Comparison of ENCODE assay signal across 1 cellular context in the genomic region with DNA sequence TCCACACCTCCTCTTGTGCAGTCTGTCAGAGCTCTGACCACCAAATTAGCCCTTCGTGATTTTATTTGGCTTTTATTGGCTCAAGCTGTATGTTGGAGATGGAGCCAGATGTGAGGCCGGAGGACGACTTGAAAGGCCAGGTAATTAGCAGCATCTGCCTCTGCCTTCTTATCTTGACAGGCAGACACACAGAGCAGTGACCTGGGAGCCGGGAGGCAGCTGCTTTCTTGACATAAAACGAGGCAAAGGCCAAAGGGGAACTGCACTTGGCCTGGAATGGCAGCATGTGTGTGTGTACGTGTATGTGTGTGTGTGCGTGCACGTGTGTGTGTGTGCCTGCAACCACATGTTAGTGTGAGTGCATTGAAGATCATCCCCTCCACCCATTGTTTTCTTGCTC.
TF ChIP-seq lines count a peak whose summit lies in the region.

No MANE protein-coding gene starts in this region.

TF ChIP-seq in K562, 482 proteins besides CTCF, POLR2A, EP300 and RAD21 (continued from another document and continues in another):
- TF ChIP-seq ZBTB40 (IDR thresholded peaks at IDR 0.05) (no peak), ZBTB40 (CRISPR knock-in tag; IDR thresholded peaks at IDR 0.05) (no peak), SRSF9 (IDR thresholded peaks at IDR 0.05; ENCODE audit: borderline replicate concordance, low read depth, low read length) (no peak), MED1 (CRISPR knock-in tag; IDR thresholded peaks at IDR 0.05; ENCODE audit: borderline replicate concordance) (no peak), ZNF282 (CRISPR knock-in tag; IDR thresholded peaks at IDR 0.05) (no peak), SETDB1 (IDR thresholded peaks at IDR 0.05; ENCODE audit: low read length) (no peak), PKNOX1 (IDR thresholded peaks at IDR 0.05) (no peak), SOX6 (IDR thresholded peaks at IDR 0.05) (peak; percentile 40; the same call in 1 of the 2 replicates), TEAD4 (IDR thresholded peaks at IDR 0.05; ENCODE audit: low read length) (peak; percentile 91), TEAD4 (CRISPR knock-in tag; IDR thresholded peaks at IDR 0.05; ENCODE audit: borderline replicate concordance) (no peak), ARID1B (IDR thresholded peaks at IDR 0.05) (peak; percentile 77), CHCHD3 (CRISPR knock-in tag; IDR thresholded peaks at IDR 0.05) (no peak), CREM (IDR thresholded peaks at IDR 0.05; ENCODE audit: low read depth) (peak; percentile 19; the same call in 1 of the 2 replicates), POLR2AphosphoS5 (IDR thresholded peaks at IDR 0.05; ENCODE audit: control insufficient read depth, insufficient read depth, low read depth, low read length) (peak; percentile 63; the same call in 1 of the 2 replicates), NR2C2 (CRISPR knock-in tag; IDR thresholded peaks at IDR 0.05) (no peak), NR2C2 (tag; IDR thresholded peaks at IDR 0.05) (peak; percentile 41), MCM2 (IDR thresholded peaks at IDR 0.05; ENCODE audit: low read depth) (no peak), ZNF324 (CRISPR knock-in tag; IDR thresholded peaks at IDR 0.05) (no peak), ZNF589 (CRISPR knock-in tag; IDR thresholded peaks at IDR 0.05; ENCODE audit: low read depth) (peak; percentile 72; the same call in 1 of the 2 replicates), ZBTB33 (CRISPR knock-in tag; IDR thresholded peaks at IDR 0.05) (no peak), ETV5 (CRISPR knock-in tag; IDR thresholded peaks at IDR 0.05; ENCODE audit: low read depth) (no peak), POLR2AphosphoS2 (IDR thresholded peaks at IDR 0.05; ENCODE audit: low read length) (no peak), ZNF12 (CRISPR knock-in tag; IDR thresholded peaks at IDR 0.05) (no peak), MCM7 (IDR thresholded peaks at IDR 0.05) (no peak), POU5F1 (IDR thresholded peaks at IDR 0.05; ENCODE audit: borderline replicate concordance, low read depth, low read length, partially characterized antibody) (no peak), YY1 (IDR thresholded peaks at IDR 0.05; ENCODE audit: borderline replicate concordance in 1 of 3, control insufficient read depth in 1 of 3, extremely low read depth in 1 of 3, insufficient read depth in 3 of 3, insufficient read length in 1 of 3, insufficient replicate concordance in 2 of 3, low read depth in 1 of 3, low read length in 2 of 3) (no peak), ARID3B (CRISPR knock-in tag; IDR thresholded peaks at IDR 0.05; ENCODE audit: borderline replicate concordance) (no peak), CBX5 (IDR thresholded peaks at IDR 0.05; ENCODE audit: borderline replicate concordance, low read depth) (no peak), KLF13 (tag; IDR thresholded peaks at IDR 0.05; ENCODE audit: borderline replicate concordance, low read depth) (no peak), TCF7 (IDR thresholded peaks at IDR 0.05; ENCODE audit: borderline replicate concordance) (peak; percentile 62; the same call in 1 of the 2 replicates), PML (IDR thresholded peaks at IDR 0.05; ENCODE audit: low read length) (peak; percentile 77), MAX (CRISPR knock-in tag; IDR thresholded peaks at IDR 0.05) (no peak)
- TF ChIP-seq, protein P1, sequence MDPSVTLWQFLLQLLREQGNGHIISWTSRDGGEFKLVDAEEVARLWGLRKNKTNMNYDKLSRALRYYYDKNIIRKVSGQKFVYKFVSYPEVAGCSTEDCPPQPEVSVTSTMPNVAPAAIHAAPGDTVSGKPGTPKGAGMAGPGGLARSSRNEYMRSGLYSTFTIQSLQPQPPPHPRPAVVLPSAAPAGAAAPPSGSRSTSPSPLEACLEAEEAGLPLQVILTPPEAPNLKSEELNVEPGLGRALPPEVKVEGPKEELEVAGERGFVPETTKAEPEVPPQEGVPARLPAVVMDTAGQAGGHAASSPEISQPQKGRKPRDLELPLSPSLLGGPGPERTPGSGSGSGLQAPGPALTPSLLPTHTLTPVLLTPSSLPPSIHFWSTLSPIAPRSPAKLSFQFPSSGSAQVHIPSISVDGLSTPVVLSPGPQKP (CRISPR knock-in tag; IDR thresholded peaks at IDR 0.05) = no peak
- TF ChIP-seq, protein P2, sequence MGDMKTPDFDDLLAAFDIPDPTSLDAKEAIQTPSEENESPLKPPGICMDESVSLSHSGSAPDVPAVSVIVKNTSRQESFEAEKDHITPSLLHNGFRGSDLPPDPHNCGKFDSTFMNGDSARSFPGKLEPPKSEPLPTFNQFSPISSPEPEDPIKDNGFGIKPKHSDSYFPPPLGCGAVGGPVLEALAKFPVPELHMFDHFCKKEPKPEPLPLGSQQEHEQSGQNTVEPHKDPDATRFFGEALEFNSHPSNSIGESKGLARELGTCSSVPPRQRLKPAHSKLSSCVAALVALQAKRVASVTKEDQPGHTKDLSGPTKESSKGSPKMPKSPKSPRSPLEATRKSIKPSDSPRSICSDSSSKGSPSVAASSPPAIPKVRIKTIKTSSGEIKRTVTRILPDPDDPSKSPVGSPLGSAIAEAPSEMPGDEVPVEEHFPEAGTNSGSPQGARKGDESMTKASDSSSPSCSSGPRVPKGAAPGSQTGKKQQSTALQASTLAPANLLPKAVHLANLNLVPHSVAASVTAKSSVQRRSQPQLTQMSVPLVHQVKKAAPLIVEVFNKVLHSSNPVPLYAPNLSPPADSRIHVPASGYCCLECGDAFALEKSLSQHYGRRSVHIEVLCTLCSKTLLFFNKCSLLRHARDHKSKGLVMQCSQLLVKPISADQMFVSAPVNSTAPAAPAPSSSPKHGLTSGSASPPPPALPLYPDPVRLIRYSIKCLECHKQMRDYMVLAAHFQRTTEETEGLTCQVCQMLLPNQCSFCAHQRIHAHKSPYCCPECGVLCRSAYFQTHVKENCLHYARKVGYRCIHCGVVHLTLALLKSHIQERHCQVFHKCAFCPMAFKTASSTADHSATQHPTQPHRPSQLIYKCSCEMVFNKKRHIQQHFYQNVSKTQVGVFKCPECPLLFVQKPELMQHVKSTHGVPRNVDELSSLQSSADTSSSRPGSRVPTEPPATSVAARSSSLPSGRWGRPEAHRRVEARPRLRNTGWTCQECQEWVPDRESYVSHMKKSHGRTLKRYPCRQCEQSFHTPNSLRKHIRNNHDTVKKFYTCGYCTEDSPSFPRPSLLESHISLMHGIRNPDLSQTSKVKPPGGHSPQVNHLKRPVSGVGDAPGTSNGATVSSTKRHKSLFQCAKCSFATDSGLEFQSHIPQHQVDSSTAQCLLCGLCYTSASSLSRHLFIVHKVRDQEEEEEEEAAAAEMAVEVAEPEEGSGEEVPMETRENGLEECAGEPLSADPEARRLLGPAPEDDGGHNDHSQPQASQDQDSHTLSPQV (IDR thresholded peaks at IDR 0.05) = no peak
- TF ChIP-seq, protein P3, sequence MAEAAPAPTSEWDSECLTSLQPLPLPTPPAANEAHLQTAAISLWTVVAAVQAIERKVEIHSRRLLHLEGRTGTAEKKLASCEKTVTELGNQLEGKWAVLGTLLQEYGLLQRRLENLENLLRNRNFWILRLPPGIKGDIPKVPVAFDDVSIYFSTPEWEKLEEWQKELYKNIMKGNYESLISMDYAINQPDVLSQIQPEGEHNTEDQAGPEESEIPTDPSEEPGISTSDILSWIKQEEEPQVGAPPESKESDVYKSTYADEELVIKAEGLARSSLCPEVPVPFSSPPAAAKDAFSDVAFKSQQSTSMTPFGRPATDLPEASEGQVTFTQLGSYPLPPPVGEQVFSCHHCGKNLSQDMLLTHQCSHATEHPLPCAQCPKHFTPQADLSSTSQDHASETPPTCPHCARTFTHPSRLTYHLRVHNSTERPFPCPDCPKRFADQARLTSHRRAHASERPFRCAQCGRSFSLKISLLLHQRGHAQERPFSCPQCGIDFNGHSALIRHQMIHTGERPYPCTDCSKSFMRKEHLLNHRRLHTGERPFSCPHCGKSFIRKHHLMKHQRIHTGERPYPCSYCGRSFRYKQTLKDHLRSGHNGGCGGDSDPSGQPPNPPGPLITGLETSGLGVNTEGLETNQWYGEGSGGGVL (CRISPR knock-in tag; IDR thresholded peaks at IDR 0.05) = no peak
